In genomic region chr10:132206377-132206745, GRCh38 we compare ENCODE assay signal across 26 cellular contexts.
"Had no signal": no experiment of that assay in that cellular context is flagged by ENCODE, and none has a peak within 500 bp of the region (broad histone marks: within the 10 kb centered on the region; RNA-seq: fewer than 3 reads in every experiment).

No MANE protein-coding gene starts in this region.

- H3K4me3 ChIP-seq: coronary artery, dorsolateral prefrontal cortex had no signal

- H3K36me3 ChIP-seq: brain microvascular endothelial cell had no signal

- H3K4me3 Mint-ChIP-seq: activated CD4-positive, alpha-beta memory T cell treated with anti-CD3 and anti-CD28 coated beads, Interleukin-2, amount 10 ng/mL, durations not matched to agents 7 days and 5 days; activated CD4-positive, alpha-beta T cell treated with anti-CD3 and anti-CD28 coated beads for 36 hours; activated CD4-positive, alpha-beta T cell treated with anti-CD3 and anti-CD28 coated beads, Interleukin-2, amount 10 ng/mL, durations not matched to agents 24 days and 14 days; activated naive CD8-positive, alpha-beta T cell; activated T-cell treated with anti-CD3 and anti-CD28 coated beads, Interleukin-2, amount 50 U/mL, for 4 hours; activated T-helper 17 cell treated with anti-CD3 and anti-CD28 coated beads, Interleukin-2, amount 50 U/mL, for 72 hours; central memory CD8-positive, alpha-beta T cell; dendritic cell treated with granulocyte-macrophage colony-stimulating factor and Interleukin-4, amounts not matched to agents 40 ng/mL and 50 ng/mL, for 4 days; endodermal cell had no signal

- H3K27ac Mint-ChIP-seq: activated CD4-positive, alpha-beta memory T cell treated with anti-CD3 and anti-CD28 coated beads, Interleukin-2, amount 10 ng/mL, durations not matched to agents 7 days and 5 days; activated CD4-positive, alpha-beta T cell treated with anti-CD3 and anti-CD28 coated beads for 36 hours; activated CD4-positive, alpha-beta T cell treated with anti-CD3 and anti-CD28 coated beads, Interleukin-2, amount 10 ng/mL, durations not matched to agents 24 days and 14 days; activated naive CD8-positive, alpha-beta T cell; activated T-helper 17 cell treated with anti-CD3 and anti-CD28 coated beads, Interleukin-2, amount 50 U/mL, for 72 hours; dendritic cell treated with granulocyte-macrophage colony-stimulating factor and Interleukin-4, amounts not matched to agents 40 ng/mL and 50 ng/mL, for 4 days; endodermal cell had no signal

- FAIRE-seq: astrocyte, bronchial epithelial cell, frontal cortex had no signal

- H3K4me1 Mint-ChIP-seq: activated CD4-positive, alpha-beta memory T cell treated with anti-CD3 and anti-CD28 coated beads, Interleukin-2, amount 10 ng/mL, durations not matched to agents 7 days and 5 days; activated CD4-positive, alpha-beta T cell treated with anti-CD3 and anti-CD28 coated beads for 36 hours; activated CD4-positive, alpha-beta T cell treated with anti-CD3 and anti-CD28 coated beads, Interleukin-2, amount 10 ng/mL, durations not matched to agents 24 days and 14 days; activated T-helper 17 cell treated with anti-CD3 and anti-CD28 coated beads, Interleukin-2, amount 50 U/mL, for 72 hours; central memory CD8-positive, alpha-beta T cell; endodermal cell had no signal

- H3K9me3 Mint-ChIP-seq: activated CD4-positive, alpha-beta memory T cell treated with anti-CD3 and anti-CD28 coated beads, Interleukin-2, amount 10 ng/mL, durations not matched to agents 7 days and 5 days; activated CD4-positive, alpha-beta T cell treated with anti-CD3 and anti-CD28 coated beads, Interleukin-2, amount 10 ng/mL, durations not matched to agents 24 days and 14 days; activated T-cell treated with anti-CD3 and anti-CD28 coated beads, Interleukin-2, amount 50 U/mL, for 4 hours; activated T-helper 17 cell treated with anti-CD3 and anti-CD28 coated beads, Interleukin-2, amount 50 U/mL, for 72 hours; central memory CD8-positive, alpha-beta T cell; dendritic cell treated with granulocyte-macrophage colony-stimulating factor and Interleukin-4, amounts not matched to agents 40 ng/mL and 50 ng/mL, for 4 days; endodermal cell had no signal

- DNase-seq: activated CD4-positive, alpha-beta memory T cell treated with anti-CD3 and anti-CD28 coated beads, Interleukin-2, amount 10 ng/mL, durations not matched to agents 7 days and 5 days; activated CD4-positive, alpha-beta T cell treated with anti-CD3 and anti-CD28 coated beads for 36 hours; activated CD4-positive, alpha-beta T cell treated with anti-CD3 and anti-CD28 coated beads, Interleukin-2, amount 10 ng/mL, durations not matched to agents 24 days and 14 days; activated CD4-positive, CD25-positive, alpha-beta regulatory T cell; activated CD4-positive, CD25-positive, alpha-beta regulatory T cell treated with anti-CD3 and anti-CD28 coated beads, Interleukin-2, amount 50 U/mL, for 72 hours; activated effector memory CD4-positive, alpha-beta T cell treated with Interleukin-2 at 50 U/mL for 16 hours; activated gamma-delta T cell treated with Interleukin-2 at 50 U/mL for 16 hours; activated naive CD4-positive, alpha-beta T cell treated with anti-CD3 and anti-CD28 coated beads, Interleukin-2, amount 50 U/mL, for 16 hours; activated naive CD4-positive, alpha-beta T cell treated with Interleukin-2 at 50 U/mL for 16 hours; activated T-cell treated with anti-CD3 and anti-CD28 coated beads, Interleukin-2, amount 50 U/mL, for 4 hours; amniotic stem cell; brain microvascular endothelial cell; dorsolateral prefrontal cortex; effector memory CD4-positive, alpha-beta T cell; endodermal cell; foreskin fibroblast; T-helper 2 cell had no signal

- H3K36me3 Mint-ChIP-seq: activated naive CD8-positive, alpha-beta T cell had no signal

- H3K27ac ChIP-seq: brain microvascular endothelial cell, coronary artery had no signal

- ATAC-seq: activated CD4-positive, alpha-beta T cell treated with anti-CD3 and anti-CD28 coated beads for 36 hours; activated T-cell treated with anti-CD3 and anti-CD28 coated beads, Interleukin-2, amount 50 U/mL, for 4 hours; activated T-helper 17 cell treated with anti-CD3 and anti-CD28 coated beads, Interleukin-2, amount 50 U/mL, for 72 hours; esophagus mucosa had no signal

- H3K27me3 ChIP-seq: brain microvascular endothelial cell, dorsolateral prefrontal cortex had no signal
